In genomic region chr6:78952362-78952761, GRCh38 we compare ENCODE assay signal across 25 cellular contexts.
"Had no signal": no experiment of that assay in that cellular context is flagged by ENCODE, and none has a peak within 500 bp of the region (broad histone marks: within the 10 kb centered on the region; RNA-seq: fewer than 3 reads in every experiment).

No MANE protein-coding gene starts in this region.

- H3K4me3 Mint-ChIP-seq: naive thymus-derived CD4-positive, alpha-beta T cell; nephron; neural progenitor cell; stimulated activated memory B cell treated with anti-CD40 and anti-IgM and Interleukin-4, amounts not matched to agents 10 μg/mL and 1 μg/mL and 100 μg/mL, for 72 hours; stimulated activated naive CD8-positive, alpha-beta T cell treated with anti-CD3 and anti-CD28 coated beads, Interleukin-15, amount 100 ng/mL, for 72 hours; type B pancreatic cell had no signal

- H3K9me3 ChIP-seq: neutrophil, right lobe of liver had no signal

- H3K4me3 ChIP-seq: left ventricle myocardium inferior, lung, mucosa of descending colon, neural progenitor cell, right atrium auricular region, right lobe of liver, smooth muscle cell, tibial nerve, uterus had no signal

- H3K4me1 Mint-ChIP-seq: nephron; neural progenitor cell; stimulated activated memory B cell treated with anti-CD40 and anti-IgM and Interleukin-4, amounts not matched to agents 10 μg/mL and 1 μg/mL and 100 μg/mL, for 72 hours; stimulated activated naive CD8-positive, alpha-beta T cell treated with anti-CD3 and anti-CD28 coated beads, Interleukin-15, amount 100 ng/mL, for 72 hours had no signal

- H3K36me3 ChIP-seq: uterus had no signal

- DNase-seq: islet precursor cell; left ventricle myocardium inferior; midbrain; naive thymus-derived CD4-positive, alpha-beta T cell; occipital lobe; right lobe of liver; stimulated activated CD4-positive, alpha-beta T cell treated with anti-CD3 and anti-CD28 coated beads, Interleukin-1b, Interleukin-23, amount 100 ng/mL, for 48 hours; stimulated activated CD4-positive, alpha-beta T cell treated with anti-CD3 and anti-CD28 coated beads, Interleukin-2, amount 100 ng/mL, for 48 hours; stimulated activated CD4-positive, alpha-beta T cell treated with anti-CD3 and anti-CD28 coated beads, Interleukin-4, amount 100 ng/mL, for 4 hours; stimulated activated CD8-positive, alpha-beta memory T cell treated with anti-CD3 and anti-CD28 coated beads, Interleukin-4, amount 100 ng/mL, for 48 hours; stimulated activated naive CD4-positive, alpha-beta T cell treated with Interleukin-2 at 50 U/mL for 16 hours; stimulated activated naive CD8-positive, alpha-beta T cell treated with anti-CD3 and anti-CD28 coated beads, Interleukin-15, amount 100 ng/mL, for 72 hours; substantia nigra; uterus had no signal

- H3K4me1 ChIP-seq: left ventricle myocardium inferior, neural progenitor cell, parathyroid adenoma, right atrium auricular region, right lobe of liver, tibial nerve, uterus had no signal

- H3K27ac ChIP-seq: left ventricle myocardium inferior, neural progenitor cell, neutrophil, parathyroid adenoma, right atrium auricular region, right lobe of liver, tibial nerve, uterus had no signal

- H3K27ac Mint-ChIP-seq: naive thymus-derived CD4-positive, alpha-beta T cell; nephron; neural progenitor cell; stimulated activated memory B cell treated with anti-CD40 and anti-IgM and Interleukin-4, amounts not matched to agents 10 μg/mL and 1 μg/mL and 100 μg/mL, for 72 hours; type B pancreatic cell had no signal

- H3K27me3 ChIP-seq: neural progenitor cell, neutrophil, right atrium auricular region, right lobe of liver, tibial nerve, uterus had no signal

- ATAC-seq: mucosa of descending colon; naive thymus-derived CD4-positive, alpha-beta T cell; right lobe of liver; stimulated activated memory B cell treated with anti-CD40 and anti-IgM and Interleukin-4, amounts not matched to agents 10 μg/mL and 1 μg/mL and 100 μg/mL, for 72 hours; stimulated activated naive CD8-positive, alpha-beta T cell treated with anti-CD3 and anti-CD28 coated beads, Interleukin-15, amount 100 ng/mL, for 72 hours had no signal

- H3K27me3 Mint-ChIP-seq: naive thymus-derived CD4-positive, alpha-beta T cell; stimulated activated memory B cell treated with anti-CD40 and anti-IgM and Interleukin-4, amounts not matched to agents 10 μg/mL and 1 μg/mL and 100 μg/mL, for 72 hours; stimulated activated naive CD8-positive, alpha-beta T cell treated with anti-CD3 and anti-CD28 coated beads, Interleukin-15, amount 100 ng/mL, for 72 hours; type B pancreatic cell had no signal
